Comparison of ENCODE assay signal across 3 cellular contexts in the genomic region with DNA sequence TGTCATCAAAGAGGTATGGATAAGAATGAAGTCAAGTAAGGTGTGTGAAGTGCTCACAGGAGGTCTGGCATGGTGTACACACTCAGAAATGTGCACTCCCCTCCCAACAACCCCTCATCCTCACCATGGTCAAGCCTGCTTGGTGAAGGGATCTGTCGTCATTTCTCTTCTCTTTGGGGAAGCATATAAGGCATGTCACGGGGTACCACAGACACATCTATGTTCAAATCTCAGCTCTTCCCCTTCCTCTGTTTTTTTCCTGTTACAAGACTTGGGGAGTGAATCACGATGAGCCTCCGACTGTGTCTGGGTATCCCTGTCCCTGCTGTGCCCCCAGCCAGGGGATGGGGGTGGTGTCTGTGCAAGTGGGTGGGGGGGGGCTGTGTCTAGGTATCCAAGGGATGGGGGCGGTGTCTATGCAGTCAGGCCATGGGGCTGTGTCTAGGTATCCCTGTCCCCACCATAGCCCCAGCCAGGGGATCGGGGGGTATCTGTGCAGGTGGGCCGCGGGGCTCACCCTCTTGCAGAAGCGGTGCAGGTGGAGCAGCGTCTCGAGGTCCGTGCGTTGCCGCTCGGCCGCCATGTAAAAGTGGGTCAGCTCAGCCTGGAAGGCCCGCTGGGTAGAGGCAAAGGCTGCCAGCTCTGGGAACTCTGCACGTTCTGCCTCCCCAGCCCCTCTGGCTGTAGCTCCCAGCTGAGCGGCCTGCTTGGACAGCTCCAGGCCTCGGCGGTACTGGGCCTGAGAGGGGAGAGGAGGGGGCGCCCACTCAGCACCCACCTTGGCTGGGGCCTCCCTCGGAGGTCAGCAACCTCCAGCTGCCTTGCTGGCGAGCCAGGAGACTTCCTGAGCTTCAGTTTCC.
TF ChIP-seq lines count a peak whose summit lies in the region.

No MANE protein-coding gene starts in this region.

TF ChIP-seq in A549, 52 proteins besides CTCF, POLR2A, EP300 and RAD21 (continues in another document):
- TF ChIP-seq HOXB13 (CRISPR knock-in tag; IDR thresholded peaks at IDR 0.05; ENCODE audit: low read depth), result no peak
- no peak for TF ChIP-seq RNF2 (IDR thresholded peaks at IDR 0.05; ENCODE audit: borderline replicate concordance, low read depth)
- TF ChIP-seq NFE2L2 (conservative IDR thresholded peaks at IDR 0.05; ENCODE audit: low read length), result no peak
- no peak for TF ChIP-seq HEYL (CRISPR knock-in tag; IDR thresholded peaks at IDR 0.05)
- TF ChIP-seq HOXB5 (CRISPR knock-in tag; IDR thresholded peaks at IDR 0.05), result no peak
- TF ChIP-seq CHD4 (IDR thresholded peaks at IDR 0.05; ENCODE audit: borderline replicate concordance), result no peak
- no peak for TF ChIP-seq ZFP36 (IDR thresholded peaks at IDR 0.05; ENCODE audit: borderline replicate concordance, partially characterized antibody)
- no peak for TF ChIP-seq FOXS1 (CRISPR knock-in tag; IDR thresholded peaks at IDR 0.05)
- TF ChIP-seq, protein P1, sequence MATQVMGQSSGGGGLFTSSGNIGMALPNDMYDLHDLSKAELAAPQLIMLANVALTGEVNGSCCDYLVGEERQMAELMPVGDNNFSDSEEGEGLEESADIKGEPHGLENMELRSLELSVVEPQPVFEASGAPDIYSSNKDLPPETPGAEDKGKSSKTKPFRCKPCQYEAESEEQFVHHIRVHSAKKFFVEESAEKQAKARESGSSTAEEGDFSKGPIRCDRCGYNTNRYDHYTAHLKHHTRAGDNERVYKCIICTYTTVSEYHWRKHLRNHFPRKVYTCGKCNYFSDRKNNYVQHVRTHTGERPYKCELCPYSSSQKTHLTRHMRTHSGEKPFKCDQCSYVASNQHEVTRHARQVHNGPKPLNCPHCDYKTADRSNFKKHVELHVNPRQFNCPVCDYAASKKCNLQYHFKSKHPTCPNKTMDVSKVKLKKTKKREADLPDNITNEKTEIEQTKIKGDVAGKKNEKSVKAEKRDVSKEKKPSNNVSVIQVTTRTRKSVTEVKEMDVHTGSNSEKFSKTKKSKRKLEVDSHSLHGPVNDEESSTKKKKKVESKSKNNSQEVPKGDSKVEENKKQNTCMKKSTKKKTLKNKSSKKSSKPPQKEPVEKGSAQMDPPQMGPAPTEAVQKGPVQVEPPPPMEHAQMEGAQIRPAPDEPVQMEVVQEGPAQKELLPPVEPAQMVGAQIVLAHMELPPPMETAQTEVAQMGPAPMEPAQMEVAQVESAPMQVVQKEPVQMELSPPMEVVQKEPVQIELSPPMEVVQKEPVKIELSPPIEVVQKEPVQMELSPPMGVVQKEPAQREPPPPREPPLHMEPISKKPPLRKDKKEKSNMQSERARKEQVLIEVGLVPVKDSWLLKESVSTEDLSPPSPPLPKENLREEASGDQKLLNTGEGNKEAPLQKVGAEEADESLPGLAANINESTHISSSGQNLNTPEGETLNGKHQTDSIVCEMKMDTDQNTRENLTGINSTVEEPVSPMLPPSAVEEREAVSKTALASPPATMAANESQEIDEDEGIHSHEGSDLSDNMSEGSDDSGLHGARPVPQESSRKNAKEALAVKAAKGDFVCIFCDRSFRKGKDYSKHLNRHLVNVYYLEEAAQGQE (IDR thresholded peaks at IDR 0.05), result no peak
- TF ChIP-seq, protein P2, sequence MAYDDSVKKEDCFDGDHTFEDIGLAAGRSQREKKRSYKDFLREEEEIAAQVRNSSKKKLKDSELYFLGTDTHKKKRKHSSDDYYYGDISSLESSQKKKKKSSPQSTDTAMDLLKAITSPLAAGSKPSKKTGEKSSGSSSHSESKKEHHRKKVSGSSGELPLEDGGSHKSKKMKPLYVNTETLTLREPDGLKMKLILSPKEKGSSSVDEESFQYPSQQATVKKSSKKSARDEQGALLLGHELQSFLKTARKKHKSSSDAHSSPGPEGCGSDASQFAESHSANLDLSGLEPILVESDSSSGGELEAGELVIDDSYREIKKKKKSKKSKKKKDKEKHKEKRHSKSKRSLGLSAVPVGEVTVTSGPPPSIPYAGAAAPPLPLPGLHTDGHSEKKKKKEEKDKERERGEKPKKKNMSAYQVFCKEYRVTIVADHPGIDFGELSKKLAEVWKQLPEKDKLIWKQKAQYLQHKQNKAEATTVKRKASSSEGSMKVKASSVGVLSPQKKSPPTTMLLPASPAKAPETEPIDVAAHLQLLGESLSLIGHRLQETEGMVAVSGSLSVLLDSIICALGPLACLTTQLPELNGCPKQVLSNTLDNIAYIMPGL (CRISPR knock-in tag; IDR thresholded peaks at IDR 0.05; ENCODE audit: borderline replicate concordance), result no peak
- TF ChIP-seq EHMT2 (IDR thresholded peaks at IDR 0.05; ENCODE audit: low read depth), result no peak
- TF ChIP-seq CBX8 (IDR thresholded peaks at IDR 0.05), result no peak
- TF ChIP-seq, protein P3, sequence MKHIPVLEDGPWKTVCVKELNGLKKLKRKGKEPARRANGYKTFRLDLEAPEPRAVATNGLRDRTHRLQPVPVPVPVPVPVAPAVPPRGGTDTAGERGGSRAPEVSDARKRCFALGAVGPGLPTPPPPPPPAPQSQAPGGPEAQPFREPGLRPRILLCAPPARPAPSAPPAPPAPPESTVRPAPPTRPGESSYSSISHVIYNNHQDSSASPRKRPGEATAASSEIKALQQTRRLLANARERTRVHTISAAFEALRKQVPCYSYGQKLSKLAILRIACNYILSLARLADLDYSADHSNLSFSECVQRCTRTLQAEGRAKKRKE (CRISPR knock-in tag; IDR thresholded peaks at IDR 0.05; ENCODE audit: low read depth), result no peak
- TF ChIP-seq GATA3 (IDR thresholded peaks at IDR 0.05; ENCODE audit: borderline replicate concordance), result no peak

TF ChIP-seq in IMR-90, 13 proteins besides CTCF, POLR2A, EP300 and RAD21:
- TF ChIP-seq, protein P4, sequence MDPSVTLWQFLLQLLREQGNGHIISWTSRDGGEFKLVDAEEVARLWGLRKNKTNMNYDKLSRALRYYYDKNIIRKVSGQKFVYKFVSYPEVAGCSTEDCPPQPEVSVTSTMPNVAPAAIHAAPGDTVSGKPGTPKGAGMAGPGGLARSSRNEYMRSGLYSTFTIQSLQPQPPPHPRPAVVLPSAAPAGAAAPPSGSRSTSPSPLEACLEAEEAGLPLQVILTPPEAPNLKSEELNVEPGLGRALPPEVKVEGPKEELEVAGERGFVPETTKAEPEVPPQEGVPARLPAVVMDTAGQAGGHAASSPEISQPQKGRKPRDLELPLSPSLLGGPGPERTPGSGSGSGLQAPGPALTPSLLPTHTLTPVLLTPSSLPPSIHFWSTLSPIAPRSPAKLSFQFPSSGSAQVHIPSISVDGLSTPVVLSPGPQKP (IDR thresholded peaks at IDR 0.05; ENCODE audit: borderline replicate concordance, low read depth, low read length), result no peak
- no peak for TF ChIP-seq BHLHE40 (IDR thresholded peaks at IDR 0.05; ENCODE audit: low read depth, low read length)
- no peak for TF ChIP-seq MXI1 (IDR thresholded peaks at IDR 0.05; ENCODE audit: borderline replicate concordance, low read depth, low read length)
- no peak for TF ChIP-seq MAFK (IDR thresholded peaks at IDR 0.05; ENCODE audit: low read depth, low read length)
- TF ChIP-seq FOS (IDR thresholded peaks at IDR 0.05; ENCODE audit: low read depth, low read length), result no peak
- TF ChIP-seq RCOR1 (IDR thresholded peaks at IDR 0.05; ENCODE audit: insufficient replicate concordance, low read length), result no peak
- no peak for TF ChIP-seq NFE2L2 (IDR thresholded peaks at IDR 0.05; ENCODE audit: low read depth, low read length)
- TF ChIP-seq, protein P5, sequence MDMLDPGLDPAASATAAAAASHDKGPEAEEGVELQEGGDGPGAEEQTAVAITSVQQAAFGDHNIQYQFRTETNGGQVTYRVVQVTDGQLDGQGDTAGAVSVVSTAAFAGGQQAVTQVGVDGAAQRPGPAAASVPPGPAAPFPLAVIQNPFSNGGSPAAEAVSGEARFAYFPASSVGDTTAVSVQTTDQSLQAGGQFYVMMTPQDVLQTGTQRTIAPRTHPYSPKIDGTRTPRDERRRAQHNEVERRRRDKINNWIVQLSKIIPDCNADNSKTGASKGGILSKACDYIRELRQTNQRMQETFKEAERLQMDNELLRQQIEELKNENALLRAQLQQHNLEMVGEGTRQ (IDR thresholded peaks at IDR 0.05; ENCODE audit: low read depth, low read length), result no peak
- TF ChIP-seq SMC3 (IDR thresholded peaks at IDR 0.05; ENCODE audit: low read depth, low read length), result no peak
- no peak for TF ChIP-seq MAZ (IDR thresholded peaks at IDR 0.05; ENCODE audit: borderline replicate concordance, low read depth, low read length)
- no peak for TF ChIP-seq CHD1 (IDR thresholded peaks at IDR 0.05; ENCODE audit: low read depth, low read length)
- TF ChIP-seq CEBPB (IDR thresholded peaks at IDR 0.05; ENCODE audit: low read depth, low read length), result no peak

TF ChIP-seq in H1, 55 proteins besides CTCF, POLR2A, EP300 and RAD21:
- TF ChIP-seq CHD2 (IDR thresholded peaks at IDR 0.05; ENCODE audit: low read length) (no peak), GABPA (IDR thresholded peaks at IDR 0.05; ENCODE audit: borderline replicate concordance, insufficient read depth, low read length) (no peak), SP2 (IDR thresholded peaks at IDR 0.05; ENCODE audit: low read length) (no peak), KDM4A (IDR thresholded peaks at IDR 0.05; ENCODE audit: low read depth, low read length, severe bottlenecking) (no peak), SUZ12 (IDR thresholded peaks at IDR 0.05; ENCODE audit: low read length) (no peak), KDM5A (IDR thresholded peaks at IDR 0.05; ENCODE audit: low read length) (no peak), POU5F1 (IDR thresholded peaks at IDR 0.05; ENCODE audit: low read depth, low read length) (no peak), SIN3A (conservative IDR thresholded peaks at IDR 0.05 in 1 of 2, IDR thresholded peaks at IDR 0.05 in 1 of 2; ENCODE audit: low read depth in 1 of 2, low read length in 2 of 2) (no peak), HDAC2 (IDR thresholded peaks at IDR 0.05; ENCODE audit: borderline replicate concordance in 1 of 2, low read depth in 2 of 2, low read length in 2 of 2) (no peak), JUND (IDR thresholded peaks at IDR 0.05; ENCODE audit: low read length) (no peak), RNF2 (IDR thresholded peaks at IDR 0.05; ENCODE audit: borderline replicate concordance, low read depth, low read length, missing control alignments, poor library complexity, severe bottlenecking) (no peak), NANOG (IDR thresholded peaks at IDR 0.05; ENCODE audit: insufficient read depth, low read depth, low read length, poor library complexity, severe bottlenecking) (no peak), RXRA (IDR thresholded peaks at IDR 0.05; ENCODE audit: insufficient read depth, low read depth, low read length) (no peak), TCF12 (IDR thresholded peaks at IDR 0.05; ENCODE audit: low read depth, low read length) (no peak)
- TF ChIP-seq, protein P6, sequence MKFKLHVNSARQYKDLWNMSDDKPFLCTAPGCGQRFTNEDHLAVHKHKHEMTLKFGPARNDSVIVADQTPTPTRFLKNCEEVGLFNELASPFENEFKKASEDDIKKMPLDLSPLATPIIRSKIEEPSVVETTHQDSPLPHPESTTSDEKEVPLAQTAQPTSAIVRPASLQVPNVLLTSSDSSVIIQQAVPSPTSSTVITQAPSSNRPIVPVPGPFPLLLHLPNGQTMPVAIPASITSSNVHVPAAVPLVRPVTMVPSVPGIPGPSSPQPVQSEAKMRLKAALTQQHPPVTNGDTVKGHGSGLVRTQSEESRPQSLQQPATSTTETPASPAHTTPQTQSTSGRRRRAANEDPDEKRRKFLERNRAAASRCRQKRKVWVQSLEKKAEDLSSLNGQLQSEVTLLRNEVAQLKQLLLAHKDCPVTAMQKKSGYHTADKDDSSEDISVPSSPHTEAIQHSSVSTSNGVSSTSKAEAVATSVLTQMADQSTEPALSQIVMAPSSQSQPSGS (IDR thresholded peaks at IDR 0.05; ENCODE audit: low read length), result no peak
- TF ChIP-seq, protein P7, sequence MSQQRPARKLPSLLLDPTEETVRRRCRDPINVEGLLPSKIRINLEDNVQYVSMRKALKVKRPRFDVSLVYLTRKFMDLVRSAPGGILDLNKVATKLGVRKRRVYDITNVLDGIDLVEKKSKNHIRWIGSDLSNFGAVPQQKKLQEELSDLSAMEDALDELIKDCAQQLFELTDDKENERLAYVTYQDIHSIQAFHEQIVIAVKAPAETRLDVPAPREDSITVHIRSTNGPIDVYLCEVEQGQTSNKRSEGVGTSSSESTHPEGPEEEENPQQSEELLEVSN (IDR thresholded peaks at IDR 0.05), result no peak
- TF ChIP-seq, protein P8, sequence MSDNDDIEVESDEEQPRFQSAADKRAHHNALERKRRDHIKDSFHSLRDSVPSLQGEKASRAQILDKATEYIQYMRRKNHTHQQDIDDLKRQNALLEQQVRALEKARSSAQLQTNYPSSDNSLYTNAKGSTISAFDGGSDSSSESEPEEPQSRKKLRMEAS (IDR thresholded peaks at IDR 0.05), result no peak
TF ChIP-seq in H1: peak in this region for 0.
